Comparison of ENCODE assay signal across 29 cellular contexts in genomic region chr1:182433580-182433979, GRCh38. TPM values are rescaled to one million over a fixed set of nuclear protein-coding genes. Genes with fewer than 3 reads are reported as not detected.
"Had no signal": no experiment of that assay in that cellular context is flagged by ENCODE, and none has a peak within 500 bp of the region (broad histone marks: within the 10 kb centered on the region; RNA-seq: fewer than 3 reads in every experiment).

No MANE protein-coding gene starts in this region.

- DNase-seq: stimulated activated CD4-positive, alpha-beta T cell treated with anti-CD3 and anti-CD28 coated beads, Interleukin-2, amount 100 ng/mL, for 48 hours; stimulated activated CD4-positive, alpha-beta T cell treated with anti-CD3 and anti-CD28 coated beads, Interleukin-4, amount 100 ng/mL, for 1 hour; stimulated activated CD4-positive, alpha-beta T cell treated with anti-CD3 and anti-CD28 coated beads, Interleukin-4, amount 100 ng/mL, for 24 hours; stimulated activated CD4-positive, alpha-beta T cell treated with anti-CD3 and anti-CD28 coated beads, Interleukin-4, amount 100 ng/mL, for 4 hours; stimulated activated CD8-positive, alpha-beta memory T cell treated with anti-CD3 and anti-CD28 coated beads, Interleukin-4, amount 100 ng/mL, for 48 hours; stimulated activated naive B cell treated with anti-CD40 and anti-IgM and Interleukin-4, amounts not matched to agents 10 μg/mL and 1 μg/mL and 100 μg/mL, for 72 hours; stimulated activated naive CD4-positive, alpha-beta T cell; stimulated activated naive CD4-positive, alpha-beta T cell treated with Interleukin-2 at 50 U/mL for 16 hours; stimulated activated naive CD8-positive, alpha-beta T cell treated with anti-CD3 and anti-CD28 coated beads, Interleukin-15, amount 100 ng/mL, for 72 hours; stimulated activated naive CD8-positive, alpha-beta T cell treated with anti-CD3 and anti-CD28 coated beads, Interleukin-15, Interleukin-2, amounts not matched to agents 100 U/mL and 50 U/mL, for 24 hours; stomach; substantia nigra; testis; thyroid gland; tibial artery; transverse colon; upper lobe of left lung; upper lobe of right lung; uterus had no signal

- ATAC-seq: stimulated activated effector memory CD8-positive, alpha-beta T cell treated with anti-CD3 and anti-CD28 coated beads, Interleukin-12 subunit alpha, Interleukin-12 subunit beta, amount 100 ng/mL, for 72 hours; stimulated activated memory B cell treated with anti-CD40 and anti-IgM and Interleukin-4, amounts not matched to agents 10 μg/mL and 1 μg/mL and 100 μg/mL, for 72 hours; stimulated activated naive B cell treated with anti-CD40 and anti-IgM and Interleukin-4, amounts not matched to agents 10 μg/mL and 1 μg/mL and 100 μg/mL, for 72 hours; stimulated activated naive CD8-positive, alpha-beta T cell treated with anti-CD3 and anti-CD28 coated beads, Interleukin-15, amount 100 ng/mL, for 72 hours; stimulated activated naive CD8-positive, alpha-beta T cell treated with anti-CD3 and anti-CD28 coated beads, Interleukin-15, Interleukin-2, amounts not matched to agents 100 U/mL and 50 U/mL, for 24 hours; upper lobe of right lung had no signal

RNA-seq across cellular contexts. Expression of gene RGSL1, which starts 16.4 kb away (rescaled TPM):
- total RNA-seq: stomach, suprapubic skin, temporal lobe, thoracic aorta, tibial nerve, transverse colon, upper lobe of left lung, upper lobe of right lung, ureter, urinary bladder, uterus, vagina had no signal

RNA-seq across cellular contexts. Expression of gene TEDDM1, which starts 33.1 kb away (rescaled TPM):
- total RNA-seq: stomach, subcutaneous adipose tissue, suprapubic skin, temporal lobe, testis, thoracic aorta, thyroid gland, tibial nerve, transverse colon, upper lobe of left lung, upper lobe of right lung, ureter, urinary bladder, uterus, vagina had no signal
